19 cellular contexts compared by ENCODE assay signal in genomic region chr3:197203714-197204146, GRCh38.
DNase-seq lines count a peak whose midpoint lies in the region; ATAC-seq and TF ChIP-seq lines count a peak whose summit lies in the region.
"Had no signal": no experiment of that assay in that cellular context is flagged by ENCODE, and none has a peak within 500 bp of the region (broad histone marks: within the 10 kb centered on the region; RNA-seq: fewer than 3 reads in every experiment).

No MANE protein-coding gene starts in this region.

- no peak overlapping the region for H3K9ac ChIP-seq in H9 (ENCODE audit: extremely low read depth, insufficient read length, low read length)

- H3K9me3 Mint-ChIP-seq in H9, result no peaks in the 10 kb centered on the region
- H3K9me3 Mint-ChIP-seq: activated CD4-positive, alpha-beta T cell treated with anti-CD3 and anti-CD28 coated beads, Interleukin-2, amount 10 ng/mL, durations not matched to agents 7 days and 5 days; HFFc6 had no signal

- H3K4me1 ChIP-seq in ACC112 (ENCODE audit: control insufficient read depth, insufficient read depth, low read length, unreplicated experiment) (peaks cover 16% of the 10 kb centered on the region), H9 (ENCODE audit: insufficient read depth, low read length) (no peaks in the 10 kb centered on the region), esophagus squamous epithelium (peaks cover 0 to 42% (median 2%) of the 10 kb centered on the region in 3 donors), body of pancreas (peaks cover 16% of the 10 kb centered on the region)

- no CpG with 5 or more reads among the region's 2 CpGs for WGBS in H9 (ENCODE audit: extremely low coverage, insufficient read length, low lambda C conversion rate)
- WGBS in esophagus squamous epithelium, 2 donors, result 82 to 87% methylated on average over 2 of the region's 2 CpGs
- 53 to 72% methylated on average over 2 of the region's 2 CpGs for WGBS in body of pancreas, 2 donors

- H3K4me3 ChIP-seq in ACC112 (ENCODE audit: low read depth, low read length) (peak overlapping the region; percentile 2; the same call in 1 of the 2 replicates), esophagus squamous epithelium (no peak overlapping the region), body of pancreas (no peak overlapping the region)
- H3K4me3 ChIP-seq: gastrocnemius medialis, suprapubic skin, uterus had no signal

- DNase-seq in H9 (no peak), NOMO-1 (lab: John Stamatoyannopoulos, UW; ENCODE audit: unreplicated experiment in 2 of 2) (peak; percentile 59 to 71), iPS-NIHi7 (ENCODE audit: extremely low spot score) (peak; percentile 39), OCI-M2 (lab: John Stamatoyannopoulos, UW; ENCODE audit: unreplicated experiment) (no peak), esophagus squamous epithelium (lab: John Stamatoyannopoulos, UW) (no peak), body of pancreas (no peak)
- DNase-seq in stimulated activated CD4-positive, alpha-beta T cell treated with anti-CD3 and anti-CD28 coated beads, Interleukin-4, amount 100 ng/mL, for 1 hour, result no peak
- DNase-seq: activated CD4-positive, alpha-beta T cell treated with anti-CD3 and anti-CD28 coated beads, Interleukin-2, amount 10 ng/mL, durations not matched to agents 7 days and 5 days; activated CD8-positive, alpha-beta memory T cell treated with anti-CD3 and anti-CD28 coated beads, Interleukin-2, amount 50 U/mL, for 48 hours; activated effector memory CD4-positive, alpha-beta T cell treated with anti-CD3 and anti-CD28 coated beads, Interleukin-2, amount 50 U/mL, for 16 hours; erythroblast; gastrocnemius medialis; HFFc6; left cardiac atrium; NK-92 treated with Interleukin-12 subunit alpha and Interleukin-12 subunit beta, amount 100 ng/mL, for 24 hours; stimulated activated CD4-positive, alpha-beta T cell treated with anti-CD3 and anti-CD28 coated beads, Interleukin-15, amount 100 ng/mL, for 24 hours; uterus had no signal

- H2BK12ac ChIP-seq in H9 (ENCODE audit: insufficient read length, low read depth, low read length), result no peak overlapping the region

- H2BK5ac ChIP-seq in H9 (ENCODE audit: insufficient read length, low read length), result no peak overlapping the region

- H3K23ac ChIP-seq in H9 (ENCODE audit: insufficient read length, low read depth, low read length), result no peak overlapping the region

- no peaks in the 10 kb centered on the region for H3K23me2 ChIP-seq in H9 (ENCODE audit: insufficient read length, low read depth, low read length, poor library complexity, severe bottlenecking)

- intact Hi-C loops in esophagus squamous epithelium (cut with DNase I), result no loop called here
- intact Hi-C loops in body of pancreas (cut with DNase I), result no loop called here

- H2BK15ac ChIP-seq in H9 (ENCODE audit: low read depth, low read length), result no peak overlapping the region

- H4K20me1 ChIP-seq in H9 (ENCODE audit: control insufficient read depth, insufficient read depth, insufficient read length), result no peaks in the 10 kb centered on the region

- no peak overlapping the region for H3K56ac ChIP-seq in H9 (ENCODE audit: insufficient read length, low read depth, low read length)

- H3K9me3 ChIP-seq in H9 (ENCODE audit: control insufficient read depth, low read depth, low read length), result no peaks in the 10 kb centered on the region
- no peaks in the 10 kb centered on the region for H3K9me3 ChIP-seq in esophagus squamous epithelium
- H3K9me3 ChIP-seq in body of pancreas, result no peaks in the 10 kb centered on the region
- H3K9me3 ChIP-seq: gastrocnemius medialis, suprapubic skin, uterus had no signal

- H3K14ac ChIP-seq in H9 (ENCODE audit: insufficient read depth, low read length), result no peak overlapping the region

- H3K4me2 ChIP-seq in H9 (ENCODE audit: insufficient read depth, insufficient read length, low read length), result no peak overlapping the region

- no peak for TF ChIP-seq POLR2A in esophagus squamous epithelium (IDR thresholded peaks at IDR 0.05)
- TF ChIP-seq POLR2A in body of pancreas (IDR thresholded peaks at IDR 0.05), result no peak

- no peak for TF ChIP-seq CTCF in H9 (conservative IDR thresholded peaks at IDR 0.05)
- no peak for TF ChIP-seq CTCF in esophagus squamous epithelium (IDR thresholded peaks at IDR 0.05)
- TF ChIP-seq CTCF in body of pancreas (IDR thresholded peaks at IDR 0.05), result no peak

- no peak overlapping the region for H3K4ac ChIP-seq in H9 (ENCODE audit: low read depth, low read length)

- no peak overlapping the region for H3K18ac ChIP-seq in H9 (ENCODE audit: insufficient read length, low read depth, low read length)

- no peak overlapping the region for H4K91ac ChIP-seq in H9 (ENCODE audit: insufficient read length, low read depth, low read length)

- ATAC-seq in body of pancreas, result no peak
- ATAC-seq: gastrocnemius medialis, left cardiac atrium had no signal

- H3K27ac Mint-ChIP-seq in H9, result peak overlapping the region in 1 of 3 experiments; percentile 83; a peak in 1 of 7 replicates
- H3K27ac Mint-ChIP-seq: activated CD4-positive, alpha-beta T cell treated with anti-CD3 and anti-CD28 coated beads, Interleukin-2, amount 10 ng/mL, durations not matched to agents 7 days and 5 days; HFFc6 had no signal

- no peaks in the 10 kb centered on the region for H3K36me3 Mint-ChIP-seq in H9 (ENCODE audit: insufficient read depth in 1 of 3, low read depth in 3 of 3)

- H2AFZ ChIP-seq in ACC112 (ENCODE audit: low read length, unreplicated experiment), result no peak overlapping the region
- H2AFZ ChIP-seq in H9 (ENCODE audit: low read length), result no peak overlapping the region

- no peaks in the 10 kb centered on the region for H3K79me1 ChIP-seq in H9 (ENCODE audit: insufficient read depth, low read depth, low read length, poor library complexity, severe bottlenecking)

- no peak overlapping the region for H4K5ac ChIP-seq in H9 (ENCODE audit: insufficient read length, low read depth, low read length)

- H3K36me3 ChIP-seq in ACC112 (ENCODE audit: insufficient read depth, low read length), result no peaks in the 10 kb centered on the region
- H3K36me3 ChIP-seq in esophagus squamous epithelium, result no peaks in the 10 kb centered on the region
- no peaks in the 10 kb centered on the region for H3K36me3 ChIP-seq in body of pancreas (replicated peaks in 1 of 2; ENCODE audit: insufficient read depth in 1 of 2, low read depth in 2 of 2)
- H3K36me3 ChIP-seq: gastrocnemius medialis, suprapubic skin, uterus had no signal

- no peaks in the 10 kb centered on the region for H3K27me3 Mint-ChIP-seq in H9 (ENCODE audit: low read depth)
- H3K27me3 Mint-ChIP-seq: activated CD4-positive, alpha-beta T cell treated with anti-CD3 and anti-CD28 coated beads, Interleukin-2, amount 10 ng/mL, durations not matched to agents 7 days and 5 days had no signal

- H4K8ac ChIP-seq in H9 (replicated peaks; ENCODE audit: insufficient read length, low read depth, low read length), result no peak overlapping the region

- H2AK5ac ChIP-seq in H9 (ENCODE audit: insufficient read length, low read length), result no peak overlapping the region

- no peak overlapping the region for H3T11ph ChIP-seq in H9 (ENCODE audit: low read length)

- H3K79me2 ChIP-seq in ACC112 (ENCODE audit: control insufficient read depth, insufficient read depth, low read length, unreplicated experiment) (peaks cover 91% of the 10 kb centered on the region), H9 (ENCODE audit: insufficient read depth, low read length) (peaks cover 5% of the 10 kb centered on the region; the same call in 1 of the 2 replicates)

- no peak overlapping the region for H2BK20ac ChIP-seq in H9 (ENCODE audit: low read depth, low read length, poor library complexity, severe bottlenecking)

- peak overlapping the region; percentile 33 to 47; a peak in 4 of 5 replicates for H3K4me3 Mint-ChIP-seq in H9
- H3K4me3 Mint-ChIP-seq: activated CD4-positive, alpha-beta T cell treated with anti-CD3 and anti-CD28 coated beads, Interleukin-2, amount 10 ng/mL, durations not matched to agents 7 days and 5 days; HFFc6 had no signal

- peaks cover 58 to 69% of the 10 kb centered on the region in 2 experiments for H3K4me1 Mint-ChIP-seq in H9

- no peak overlapping the region for H3K27ac ChIP-seq in ACC112 (ENCODE audit: low read depth, low read length)
- no peak overlapping the region for H3K27ac ChIP-seq in H9 (ENCODE audit: insufficient read length, low read depth, low read length)
- no peak overlapping the region for H3K27ac ChIP-seq in esophagus squamous epithelium
- no peak overlapping the region for H3K27ac ChIP-seq in body of pancreas
- H3K27ac ChIP-seq: gastrocnemius medialis, suprapubic skin, uterus had no signal

- no peak overlapping the region for H2BK120ac ChIP-seq in H9 (ENCODE audit: low read depth, low read length, poor library complexity, severe bottlenecking)

- H3K27me3 ChIP-seq in ACC112 (ENCODE audit: insufficient read depth, low read length) (no peaks in the 10 kb centered on the region), H9 (ENCODE audit: insufficient read depth, low read length) (no peaks in the 10 kb centered on the region), esophagus squamous epithelium (no peaks in the 10 kb centered on the region), body of pancreas (no peaks in the 10 kb centered on the region)
- H3K27me3 ChIP-seq: gastrocnemius medialis, suprapubic skin, uterus had no signal

Comparison
In these comparisons a context has a peak if more than half of its experiments do, and no peak if none do; other contexts are left out.
1. DNase-seq: peak in NOMO-1 (2 of 2) and iPS-NIHi7 (single experiment); none in H9 (single experiment), OCI-M2 (single experiment), esophagus squamous epithelium (single experiment), stimulated activated CD4-positive, alpha-beta T cell treated with anti-CD3 and anti-CD28 coated beads, Interleukin-4, amount 100 ng/mL, for 1 hour (single experiment) and body of pancreas (0 of 4).